Comparison of ENCODE assay signal across 21 cellular contexts in the genomic region with DNA sequence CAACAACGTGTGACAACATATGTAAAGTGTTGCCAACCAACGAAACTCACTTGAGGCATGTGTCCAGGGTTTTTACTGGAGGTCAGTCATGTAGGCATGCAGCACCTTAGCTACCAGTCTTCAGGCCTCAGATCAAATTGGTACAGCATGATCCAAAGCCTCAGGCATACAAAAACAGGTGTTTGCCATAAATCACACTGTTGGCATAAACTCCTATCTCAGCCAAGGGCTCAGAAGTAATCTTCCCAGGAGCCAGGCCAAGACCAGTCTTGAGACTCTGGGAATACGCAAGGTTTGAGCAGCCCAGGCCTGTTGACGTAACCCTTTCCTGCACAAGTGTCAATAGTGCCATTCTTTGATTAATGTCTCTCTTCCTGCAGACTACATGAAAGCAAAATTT.
"Had no signal": no experiment of that assay in that cellular context is flagged by ENCODE, and none has a peak within 500 bp of the region (broad histone marks: within the 10 kb centered on the region; RNA-seq: fewer than 3 reads in every experiment).

No MANE protein-coding gene starts in this region.

- H3K4me3 Mint-ChIP-seq: activated CD4-positive, alpha-beta memory T cell treated with anti-CD3 and anti-CD28 coated beads, Interleukin-2, amount 10 ng/mL, durations not matched to agents 7 days and 5 days; activated CD4-positive, alpha-beta T cell treated with anti-CD3 and anti-CD28 coated beads, Interleukin-2, amount 10 ng/mL, durations not matched to agents 24 days and 14 days; activated naive CD4-positive, alpha-beta T cell treated with anti-CD3 and anti-CD28 coated beads, Interleukin-2, amount 10 ng/mL, durations not matched to agents 7 days and 5 days; activated naive CD8-positive, alpha-beta T cell treated with anti-CD3 and anti-CD28 coated beads, Interleukin-2, amount 50 U/mL, for 24 hours; dendritic cell treated with granulocyte-macrophage colony-stimulating factor and Interleukin-4, amounts not matched to agents 40 ng/mL and 50 ng/mL, for 4 days had no signal

- H3K9me3 ChIP-seq: esophagus muscularis mucosa, gastroesophageal sphincter, sigmoid colon, upper lobe of right lung had no signal

- ATAC-seq: activated CD4-positive, CD25-positive, alpha-beta regulatory T cell treated with anti-CD3 and anti-CD28 coated beads, Interleukin-2, amount 50 U/mL, for 24 hours; activated naive CD8-positive, alpha-beta T cell treated with anti-CD3 and anti-CD28 coated beads, Interleukin-2, amount 50 U/mL, for 24 hours; gastroesophageal sphincter; heart left ventricle; left cardiac atrium; upper lobe of right lung had no signal

- DNase-seq: activated CD4-positive, alpha-beta memory T cell treated with anti-CD3 and anti-CD28 coated beads, Interleukin-2, amount 10 ng/mL, durations not matched to agents 7 days and 5 days; activated CD4-positive, alpha-beta T cell treated with anti-CD3 and anti-CD28 coated beads, Interleukin-2, amount 10 ng/mL, durations not matched to agents 24 days and 14 days; activated effector memory CD4-positive, alpha-beta T cell treated with anti-CD3 and anti-CD28 coated beads, Interleukin-2, amount 50 U/mL, for 16 hours; activated naive CD4-positive, alpha-beta T cell treated with anti-CD3 and anti-CD28 coated beads, Interleukin-2, amount 10 ng/mL, durations not matched to agents 7 days and 5 days; activated naive CD8-positive, alpha-beta T cell treated with anti-CD3 and anti-CD28 coated beads, Interleukin-2, amount 50 U/mL, for 24 hours; caudate nucleus; effector memory CD4-positive, alpha-beta T cell; heart left ventricle; islet precursor cell; left cardiac atrium; mesenchymal stem cell; nucleus accumbens; sigmoid colon; stimulated activated CD4-positive, alpha-beta T cell treated with anti-CD3 and anti-CD28 coated beads, Interleukin-4, amount 100 ng/mL, for 24 hours; stimulated activated naive CD4-positive, alpha-beta T cell treated with Interleukin-2 at 50 U/mL for 16 hours; upper lobe of right lung had no signal

- H3K4me3 ChIP-seq: esophagus muscularis mucosa, gastroesophageal sphincter, heart left ventricle, sigmoid colon, upper lobe of right lung had no signal

- H3K4me1 ChIP-seq: esophagus muscularis mucosa, gastroesophageal sphincter, heart left ventricle, upper lobe of right lung had no signal

- H3K4me1 Mint-ChIP-seq: activated CD4-positive, alpha-beta memory T cell treated with anti-CD3 and anti-CD28 coated beads, Interleukin-2, amount 10 ng/mL, durations not matched to agents 7 days and 5 days; activated naive CD4-positive, alpha-beta T cell treated with anti-CD3 and anti-CD28 coated beads, Interleukin-2, amount 10 ng/mL, durations not matched to agents 7 days and 5 days; activated naive CD8-positive, alpha-beta T cell treated with anti-CD3 and anti-CD28 coated beads, Interleukin-2, amount 50 U/mL, for 24 hours had no signal

- H3K36me3 ChIP-seq: esophagus muscularis mucosa, gastroesophageal sphincter, heart left ventricle, sigmoid colon, upper lobe of right lung had no signal

- H3K36me3 Mint-ChIP-seq: activated naive CD4-positive, alpha-beta T cell treated with anti-CD3 and anti-CD28 coated beads, Interleukin-2, amount 10 ng/mL, durations not matched to agents 7 days and 5 days had no signal

- H3K27ac ChIP-seq: esophagus muscularis mucosa, gastroesophageal sphincter, heart left ventricle, sigmoid colon, upper lobe of right lung, VCaP had no signal

- H3K9me3 Mint-ChIP-seq: activated CD4-positive, alpha-beta memory T cell treated with anti-CD3 and anti-CD28 coated beads, Interleukin-2, amount 10 ng/mL, durations not matched to agents 7 days and 5 days; activated naive CD4-positive, alpha-beta T cell treated with anti-CD3 and anti-CD28 coated beads, Interleukin-2, amount 10 ng/mL, durations not matched to agents 7 days and 5 days had no signal

- H3K27ac Mint-ChIP-seq: activated CD4-positive, alpha-beta memory T cell treated with anti-CD3 and anti-CD28 coated beads, Interleukin-2, amount 10 ng/mL, durations not matched to agents 7 days and 5 days; activated CD4-positive, alpha-beta T cell treated with anti-CD3 and anti-CD28 coated beads, Interleukin-2, amount 10 ng/mL, durations not matched to agents 24 days and 14 days; activated naive CD4-positive, alpha-beta T cell treated with anti-CD3 and anti-CD28 coated beads, Interleukin-2, amount 10 ng/mL, durations not matched to agents 7 days and 5 days; activated naive CD8-positive, alpha-beta T cell treated with anti-CD3 and anti-CD28 coated beads, Interleukin-2, amount 50 U/mL, for 24 hours; dendritic cell treated with granulocyte-macrophage colony-stimulating factor and Interleukin-4, amounts not matched to agents 40 ng/mL and 50 ng/mL, for 4 days had no signal

- H3K27me3 Mint-ChIP-seq: activated CD4-positive, alpha-beta memory T cell treated with anti-CD3 and anti-CD28 coated beads, Interleukin-2, amount 10 ng/mL, durations not matched to agents 7 days and 5 days; activated CD4-positive, alpha-beta T cell treated with anti-CD3 and anti-CD28 coated beads, Interleukin-2, amount 10 ng/mL, durations not matched to agents 24 days and 14 days; activated naive CD4-positive, alpha-beta T cell treated with anti-CD3 and anti-CD28 coated beads, Interleukin-2, amount 10 ng/mL, durations not matched to agents 7 days and 5 days; activated naive CD8-positive, alpha-beta T cell treated with anti-CD3 and anti-CD28 coated beads, Interleukin-2, amount 50 U/mL, for 24 hours; dendritic cell treated with granulocyte-macrophage colony-stimulating factor and Interleukin-4, amounts not matched to agents 40 ng/mL and 50 ng/mL, for 4 days had no signal

- H3K27me3 ChIP-seq: esophagus muscularis mucosa, gastroesophageal sphincter, heart left ventricle, sigmoid colon, upper lobe of right lung had no signal
